Comparison of ENCODE assay signal across 1 cellular context in genomic region chr13:98480915-98481510, GRCh38.
TF ChIP-seq lines count a peak whose summit lies in the region.

No MANE protein-coding gene starts in this region.

TF ChIP-seq in K562, 482 proteins besides CTCF, POLR2A, EP300 and RAD21 (continued from another document and continues in another):
- TF ChIP-seq RREB1 (CRISPR knock-in tag; IDR thresholded peaks at IDR 0.05) (no peak), ZBTB12 (CRISPR knock-in tag; IDR thresholded peaks at IDR 0.05) (no peak), POLR2AphosphoS5 (IDR thresholded peaks at IDR 0.05; ENCODE audit: control insufficient read depth, insufficient read depth, low read depth, low read length) (peak; percentile 57; the same call in 1 of the 2 replicates), ZBTB34 (CRISPR knock-in tag; IDR thresholded peaks at IDR 0.05) (no peak), ETS1 (conservative IDR thresholded peaks at IDR 0.05; ENCODE audit: control insufficient read depth, low read depth, low read length) (no peak), MED1 (CRISPR knock-in tag; IDR thresholded peaks at IDR 0.05; ENCODE audit: borderline replicate concordance) (no peak), DACH1 (IDR thresholded peaks at IDR 0.05; ENCODE audit: partially characterized antibody) (peak; percentile 59), RBFOX2 (IDR thresholded peaks at IDR 0.05; ENCODE audit: low read depth, low read length) (no peak), MGA (IDR thresholded peaks at IDR 0.05) (peak; percentile 52), ZNF324 (CRISPR knock-in tag; IDR thresholded peaks at IDR 0.05) (no peak), MEIS2 (IDR thresholded peaks at IDR 0.05; ENCODE audit: partially characterized antibody) (peak; percentile 92), ATF3 (IDR thresholded peaks at IDR 0.05) (peak; percentile 71), ATF3 (CRISPR knock-in tag; conservative IDR thresholded peaks at IDR 0.05) (no peak), MAFK (IDR thresholded peaks at IDR 0.05; ENCODE audit: low read length) (peak; percentile 39; the same call in 1 of the 2 replicates), HNRNPLL (IDR thresholded peaks at IDR 0.05; ENCODE audit: low read depth, low read length, poor library complexity, severe bottlenecking) (no peak), NR2C2 (CRISPR knock-in tag; IDR thresholded peaks at IDR 0.05) (no peak), NR2C2 (tag; IDR thresholded peaks at IDR 0.05) (peak; percentile 50), ZC3H11A (IDR thresholded peaks at IDR 0.05; ENCODE audit: low read depth, low read length) (no peak), KDM4B (IDR thresholded peaks at IDR 0.05; ENCODE audit: borderline replicate concordance in 2 of 2, low read depth in 1 of 2) (no peak), KLF13 (tag; IDR thresholded peaks at IDR 0.05; ENCODE audit: borderline replicate concordance, low read depth) (no peak), MEF2A (IDR thresholded peaks at IDR 0.05; ENCODE audit: control insufficient read depth, low read depth, low read length) (no peak), NR1H2 (CRISPR knock-in tag; IDR thresholded peaks at IDR 0.05) (no peak), TSC22D4 (tag; IDR thresholded peaks at IDR 0.05) (no peak)
